ENCODE assay signal across 1 cellular context in genomic region chr19:2273356-2274184, GRCh38.
A peak's percentile ranks its signal among the peaks of the same experiment; 100 is the strongest.
TF ChIP-seq lines count a peak whose summit lies in the region.

No MANE protein-coding gene starts in this region.

TF ChIP-seq in K562, 482 proteins besides CTCF, POLR2A, EP300 and RAD21 (continued from another document):
- no peak for TF ChIP-seq ZNF282 (CRISPR knock-in tag; IDR thresholded peaks at IDR 0.05)
- TF ChIP-seq HMGN3 (IDR thresholded peaks at IDR 0.05; ENCODE audit: borderline replicate concordance, extremely low read depth, insufficient read length, low read depth, low read length): peak; percentile 97
- no peak for TF ChIP-seq ELK1 (CRISPR knock-in tag; IDR thresholded peaks at IDR 0.05)
- TF ChIP-seq IRF2 (CRISPR knock-in tag; IDR thresholded peaks at IDR 0.05): no peak
- TF ChIP-seq SETDB1 (IDR thresholded peaks at IDR 0.05; ENCODE audit: low read length): no peak
- TF ChIP-seq JUN (IDR thresholded peaks at IDR 0.05; ENCODE audit: borderline replicate concordance, low read depth, low read length): no peak; the same call in 1 of the 2 replicates
- TF ChIP-seq JUN (CRISPR knock-in tag; IDR thresholded peaks at IDR 0.05; ENCODE audit: borderline replicate concordance): 0 out of 2 replicates have a peak, but pooled peaks have one; percentile 20
- TF ChIP-seq U2AF2 (optimal IDR thresholded peaks at IDR 0.05; ENCODE audit: low read depth, low read length): no peak
- no peak for TF ChIP-seq DDX20 (tag; IDR thresholded peaks at IDR 0.05; ENCODE audit: low read depth)
- peak; percentile 54; the same call in 1 of the 2 replicates for TF ChIP-seq NCOA1 (IDR thresholded peaks at IDR 0.05; ENCODE audit: low read depth)
- TF ChIP-seq KDM2B (CRISPR knock-in tag; IDR thresholded peaks at IDR 0.05): no peak
- no peak for TF ChIP-seq HIVEP1 (CRISPR knock-in tag; IDR thresholded peaks at IDR 0.05)
- no peak for TF ChIP-seq ZNF76 (CRISPR knock-in tag; IDR thresholded peaks at IDR 0.05; ENCODE audit: borderline replicate concordance)
- TF ChIP-seq NFIC (IDR thresholded peaks at IDR 0.05): no peak; the same call in 1 of the 2 replicates
- TF ChIP-seq ZBTB49 (CRISPR knock-in tag; IDR thresholded peaks at IDR 0.05; ENCODE audit: borderline replicate concordance): no peak
- no peak for TF ChIP-seq BDP1 (IDR thresholded peaks at IDR 0.05; ENCODE audit: insufficient read depth, insufficient read length)
- TF ChIP-seq KLF1 (tag; IDR thresholded peaks at IDR 0.05): peak; percentile 55; the same call in 1 of the 2 replicates
